8 cellular contexts compared by ENCODE assay signal in the genomic region with DNA sequence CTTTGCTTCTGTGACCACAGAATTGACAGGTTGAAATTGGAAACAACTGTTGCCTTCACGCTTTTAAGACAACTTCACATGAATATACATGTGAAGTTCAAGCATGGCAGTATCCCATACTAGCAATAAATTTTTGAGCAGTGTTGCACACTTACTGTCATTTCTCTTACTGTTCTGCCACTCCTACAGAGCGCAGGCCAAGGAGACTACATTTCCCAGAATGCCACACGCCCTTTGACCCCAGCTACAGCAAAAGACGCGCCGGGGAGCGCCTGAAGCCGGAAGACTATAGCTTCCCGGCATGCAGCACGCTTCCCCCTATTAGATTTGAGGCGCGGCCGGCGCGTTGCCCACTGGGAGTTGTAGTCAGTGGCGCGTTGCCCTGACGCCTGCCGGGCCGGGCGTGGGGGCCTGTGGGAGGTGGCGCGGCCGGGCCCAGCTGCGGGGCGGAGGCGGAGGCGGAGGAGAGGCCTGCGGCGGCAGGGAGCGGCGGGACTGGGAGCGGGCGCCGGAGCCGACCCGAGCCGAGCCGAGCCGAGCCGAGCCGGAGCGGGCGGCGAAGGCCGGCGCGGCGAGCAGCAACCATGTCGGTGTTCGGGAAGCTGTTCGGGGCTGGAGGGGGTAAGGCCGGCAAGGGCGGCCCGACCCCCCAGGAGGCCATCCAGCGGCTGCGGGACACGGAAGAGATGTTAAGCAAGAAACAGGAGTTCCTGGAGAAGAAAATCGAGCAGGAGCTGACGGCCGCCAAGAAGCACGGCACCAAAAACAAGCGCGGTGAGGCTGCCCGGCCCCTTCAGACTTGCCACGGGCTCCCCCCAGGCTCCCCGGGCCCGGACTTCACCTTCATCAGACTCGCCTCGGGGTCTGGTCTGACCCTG. TPM values are rescaled to one million over a fixed set of nuclear protein-coding genes. Genes with fewer than 3 reads are reported as not detected.
DNase-seq lines count a peak whose midpoint lies in the region; ATAC-seq and TF ChIP-seq lines count a peak whose summit lies in the region.

A gene with protein sequence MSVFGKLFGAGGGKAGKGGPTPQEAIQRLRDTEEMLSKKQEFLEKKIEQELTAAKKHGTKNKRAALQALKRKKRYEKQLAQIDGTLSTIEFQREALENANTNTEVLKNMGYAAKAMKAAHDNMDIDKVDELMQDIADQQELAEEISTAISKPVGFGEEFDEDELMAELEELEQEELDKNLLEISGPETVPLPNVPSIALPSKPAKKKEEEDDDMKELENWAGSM (plus strand): TSS at position 464 of the 878 bp plus-strand sequence. CDS start 121 bp downstream, at position 585.

- peak within 1 kb of the TSS; percentile 96 to 97 for H3K4me3 Mint-ChIP-seq in effector memory CD8-positive, alpha-beta T cell
- peak within 1 kb of the TSS; percentile 100 for H3K4me3 Mint-ChIP-seq in memory B cell

- H3K27me3 Mint-ChIP-seq in effector memory CD8-positive, alpha-beta T cell = no peaks in the 10 kb centered on the region
- H3K27me3 Mint-ChIP-seq in memory B cell = no peaks in the 10 kb centered on the region

- no peaks in the 10 kb centered on the region for H3K9me3 Mint-ChIP-seq in effector memory CD8-positive, alpha-beta T cell
- H3K9me3 Mint-ChIP-seq in memory B cell = no peaks in the 10 kb centered on the region

- peaks cover 6% of the 10 kb centered on the region for H3K36me3 Mint-ChIP-seq in effector memory CD8-positive, alpha-beta T cell (ENCODE audit: insufficient read depth)
- H3K36me3 Mint-ChIP-seq in memory B cell = peaks cover 13% of the 10 kb centered on the region

- H3K4me1 Mint-ChIP-seq in effector memory CD8-positive, alpha-beta T cell (ENCODE audit: low read depth in 2 of 2) = peaks cover 35 to 40% of the 10 kb centered on the region in 2 donors
- H3K4me1 Mint-ChIP-seq in memory B cell = peaks cover 33% of the 10 kb centered on the region

- H3K27ac Mint-ChIP-seq in effector memory CD8-positive, alpha-beta T cell = peak within 1 kb of the TSS; percentile 98 to 99
- H3K27ac Mint-ChIP-seq in memory B cell = peak within 1 kb of the TSS; percentile 95

- no peak for TF ChIP-seq CTCF in GM20000 (IDR thresholded peaks at IDR 0.05; ENCODE audit: extremely low read depth, missing control alignments)

- DNase-seq in CMK (ENCODE audit: low read depth) (peak; percentile 88), GM20000 (ENCODE audit: low spot score) (peak; percentile 97), HT-29 (ENCODE audit: low spot score) (peak; percentile 100), NOMO-1 (lab: John Stamatoyannopoulos, UW; ENCODE audit: unreplicated experiment in 2 of 2) (peak; percentile 97 to 98), memory B cell (ENCODE audit: low spot score in 2 of 2) (peak; percentile 94 to 96)
- peak; percentile 96 to 97 for DNase-seq in activated CD8-positive, alpha-beta memory T cell treated with anti-CD3 and anti-CD28 coated beads for 4 hours (ENCODE audit: low read depth in 2 of 2)
- peak; percentile 98 for DNase-seq in effector memory CD8-positive, alpha-beta T cell
- DNase-seq in stimulated activated CD8-positive, alpha-beta memory T cell treated with anti-CD3 and anti-CD28 coated beads, Interleukin-12 subunit alpha, Interleukin-12 subunit beta, amount 100 ng/mL, for 24 hours (ENCODE audit: extremely low read depth) = peak; percentile 93

- ATAC-seq in effector memory CD8-positive, alpha-beta T cell (replicated peaks) = peak; percentile 97
- ATAC-seq in memory B cell (ENCODE audit: low read depth) = peak; percentile 96

RNA-seq across cellular contexts. Expression of the gene that starts here (rescaled TPM):
- 117 and 120 TPM in 2 replicates for total RNA-seq in HT-29 (2014; rRNA removed; shearing (Covaris generic))

Comparison
In these comparisons a context has a peak if more than half of its experiments do, and no peak if none do; other contexts are left out.
1. Peak in every context shown above with its lines: DNase-seq and ATAC-seq.